ENCODE assay signal across 8 cellular contexts in genomic region chr1:40979241-40980067, GRCh38.
DNase-seq lines count a peak whose midpoint lies in the region; ATAC-seq and TF ChIP-seq lines count a peak whose summit lies in the region.

CTPS1 (plus strand) TSS chr1:40979696; CDS start chr1:40983291, 3,595 bp downstream.

- H3K27ac ChIP-seq in C4-2B: peak within 1 kb of the TSS; percentile 98
- peak within 1 kb of the TSS; percentile 96 for H3K27ac ChIP-seq in cingulate gyrus (ENCODE audit: low read depth, low read length)
- H3K27ac ChIP-seq in layer of hippocampus (ENCODE audit: low read depth, low read length): peak within 1 kb of the TSS; percentile 98

- TF ChIP-seq CTCF in C4-2B (conservative IDR thresholded peaks at IDR 0.05): peak; percentile 44

- ATAC-seq in GM19328 (IDR thresholded peaks at IDR 0.05; ENCODE audit: unreplicated experiment) (peak; percentile 93), HG03469 (IDR thresholded peaks at IDR 0.05; ENCODE audit: unreplicated experiment) (peak; percentile 71)

- DNase-seq in NCI-H526 (lab: John Stamatoyannopoulos, UW): peak; percentile 93 to 100
- peak; percentile 97 for DNase-seq in activated CD4-positive, alpha-beta T cell treated with anti-CD3 and anti-CD28 coated beads for 48 hours
- peak; percentile 96 to 97 for DNase-seq in stimulated activated CD4-positive, alpha-beta T cell treated with anti-CD3 and anti-CD28 coated beads, Interleukin-1b, Interleukin-23, amount 100 ng/mL, for 4 hours (ENCODE audit: low read depth in 2 of 2)

- H3K27me3 ChIP-seq in layer of hippocampus (ENCODE audit: control insufficient read depth, insufficient read depth, low read length): no peaks in the 10 kb centered on the region

Comparison
In these comparisons a context has a peak if more than half of its experiments do, and no peak if none do; other contexts are left out.
1. Peak in every context shown above with its lines: DNase-seq, ATAC-seq and H3K27ac ChIP-seq.